Comparison of ENCODE assay signal across 8 cellular contexts in the genomic region with DNA sequence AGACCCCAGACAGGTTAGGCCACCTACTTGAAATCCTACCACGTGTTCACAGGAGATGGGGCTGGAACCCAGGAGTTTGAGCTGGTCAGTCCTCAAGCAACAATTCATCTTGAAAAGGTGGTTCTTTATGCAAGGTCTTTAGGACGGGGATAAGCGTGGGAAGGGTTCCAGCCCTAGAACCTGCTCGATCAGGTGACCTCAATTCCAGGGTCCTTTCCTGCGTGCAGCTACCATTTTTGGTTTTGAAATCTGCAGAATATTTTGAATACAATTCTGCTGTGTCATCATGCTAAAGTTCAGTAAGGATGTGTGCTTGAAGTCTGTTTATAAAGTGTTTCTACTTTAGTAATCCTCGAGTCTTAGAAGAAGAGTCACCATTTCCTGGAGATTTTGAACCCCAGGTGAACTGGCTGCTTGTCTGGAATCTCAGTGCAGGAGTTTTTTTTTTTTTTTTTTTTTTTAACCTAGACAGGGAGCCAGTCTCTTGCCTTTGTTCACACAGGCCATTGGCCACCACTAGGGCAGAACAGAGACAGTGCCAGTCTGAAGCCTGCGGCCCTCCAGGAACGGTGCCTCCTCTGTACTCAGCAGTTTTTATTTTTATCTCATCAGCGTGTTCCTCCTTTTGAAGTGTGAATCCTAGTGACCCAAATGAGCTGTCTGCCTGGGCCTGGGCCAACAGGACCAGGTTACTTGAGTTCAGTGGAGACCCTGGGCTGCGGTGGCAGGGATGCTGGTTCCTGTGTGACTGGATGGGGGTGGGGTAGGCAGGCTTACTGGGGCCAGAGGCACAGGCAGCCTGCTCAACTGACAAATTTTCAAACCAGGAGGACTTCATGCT. TPM values are rescaled to one million over a fixed set of nuclear protein-coding genes. Genes with fewer than 3 reads are reported as not detected.
DNase-seq lines count a peak whose midpoint lies in the region; ATAC-seq and TF ChIP-seq lines count a peak whose summit lies in the region.

No MANE protein-coding gene starts in this region.

- H3K14ac ChIP-seq in H9 (ENCODE audit: insufficient read depth, low read length), result no peak overlapping the region

- no peaks in the 10 kb centered on the region for H3K27me3 ChIP-seq in H9 (ENCODE audit: insufficient read depth, low read length)
- H3K27me3 ChIP-seq in parathyroid adenoma (ENCODE audit: control insufficient read depth, insufficient read depth, low read length), result no peaks in the 10 kb centered on the region

- H3K27me3 Mint-ChIP-seq in H9 (ENCODE audit: low read depth), result no peaks in the 10 kb centered on the region

- no peak overlapping the region for H3K23ac ChIP-seq in H9 (ENCODE audit: insufficient read length, low read depth, low read length)

- no peak overlapping the region for H3K4ac ChIP-seq in H9 (ENCODE audit: low read depth, low read length)

- H4K8ac ChIP-seq in H9 (replicated peaks; ENCODE audit: insufficient read length, low read depth, low read length), result no peak overlapping the region

- no peak overlapping the region for H4K91ac ChIP-seq in H9 (ENCODE audit: insufficient read length, low read depth, low read length)

- H4K5ac ChIP-seq in H9 (ENCODE audit: insufficient read length, low read depth, low read length), result no peak overlapping the region

- H2BK20ac ChIP-seq in H9 (ENCODE audit: low read depth, low read length, poor library complexity, severe bottlenecking), result no peak overlapping the region

- H3K36me3 ChIP-seq in parathyroid adenoma (ENCODE audit: control insufficient read depth, insufficient read depth, low read length), result no peaks in the 10 kb centered on the region

- H3K23me2 ChIP-seq in H9 (ENCODE audit: insufficient read length, low read depth, low read length, poor library complexity, severe bottlenecking), result no peaks in the 10 kb centered on the region

- H3K27ac ChIP-seq in H9 (ENCODE audit: insufficient read length, low read depth, low read length) (no peak overlapping the region), parathyroid adenoma (peak overlapping the region; percentile 3)

- H3T11ph ChIP-seq in H9 (ENCODE audit: low read length), result no peak overlapping the region

- H3K9me3 Mint-ChIP-seq in H9, result no peaks in the 10 kb centered on the region

- H3K4me2 ChIP-seq in H9 (ENCODE audit: insufficient read depth, insufficient read length, low read length) (no peak overlapping the region), parathyroid adenoma (ENCODE audit: low read length) (peak overlapping the region; percentile 20)

- H3K9me3 ChIP-seq in H9 (ENCODE audit: control insufficient read depth, low read depth, low read length), result no peaks in the 10 kb centered on the region
- no peaks in the 10 kb centered on the region for H3K9me3 ChIP-seq in parathyroid adenoma (ENCODE audit: control insufficient read depth, low read length)

- no CpG with 5 or more reads among the region's 10 CpGs for WGBS in H9 (ENCODE audit: extremely low coverage, insufficient read length, low lambda C conversion rate)

- H2AFZ ChIP-seq in H9 (ENCODE audit: low read length) (no peak overlapping the region), parathyroid adenoma (no peak overlapping the region)

- no peak overlapping the region for H2BK12ac ChIP-seq in H9 (ENCODE audit: insufficient read length, low read depth, low read length)

- H2BK15ac ChIP-seq in H9 (ENCODE audit: low read depth, low read length), result no peak overlapping the region

- peaks cover 4% of the 10 kb centered on the region; the same call in 1 of the 2 replicates for H3K4me1 ChIP-seq in H9 (ENCODE audit: insufficient read depth, low read length)
- H3K4me1 ChIP-seq in parathyroid adenoma, result peaks cover 14% of the 10 kb centered on the region

- TF ChIP-seq CTCF in H9 (conservative IDR thresholded peaks at IDR 0.05) (peak; percentile 16; the same call in 1 of the 3 replicates), fibroblast of pulmonary artery (IDR thresholded peaks at IDR 0.05; ENCODE audit: low read length, missing control alignments) (no peak), parathyroid adenoma (IDR thresholded peaks at IDR 0.05) (peak; percentile 37)

- no peak overlapping the region for H3K18ac ChIP-seq in H9 (ENCODE audit: insufficient read length, low read depth, low read length)

- H3K79me2 ChIP-seq in H9 (ENCODE audit: insufficient read depth, low read length) (no peaks in the 10 kb centered on the region), parathyroid adenoma (no peaks in the 10 kb centered on the region)

- H3K56ac ChIP-seq in H9 (ENCODE audit: insufficient read length, low read depth, low read length), result no peak overlapping the region

- peak overlapping the region in 2 of 3 experiments; percentile 36 to 50; a peak in 4 of 7 replicates for H3K27ac Mint-ChIP-seq in H9

- ATAC-seq in HG03045 (IDR thresholded peaks at IDR 0.05; ENCODE audit: unreplicated experiment) (no peak), HG03280 (IDR thresholded peaks at IDR 0.05; ENCODE audit: unreplicated experiment) (no peak)

- no peak overlapping the region for H2BK5ac ChIP-seq in H9 (ENCODE audit: insufficient read length, low read length)

- H3K9ac ChIP-seq in H9 (ENCODE audit: extremely low read depth, insufficient read length, low read length) (no peak overlapping the region), parathyroid adenoma (no peak overlapping the region)

- H3K36me3 Mint-ChIP-seq in H9 (ENCODE audit: insufficient read depth in 1 of 3, low read depth in 3 of 3), result no peaks in the 10 kb centered on the region

- H3K79me1 ChIP-seq in H9 (ENCODE audit: insufficient read depth, low read depth, low read length, poor library complexity, severe bottlenecking), result no peaks in the 10 kb centered on the region

- H2AK5ac ChIP-seq in H9 (ENCODE audit: insufficient read length, low read length), result no peak overlapping the region

- H4K20me1 ChIP-seq in H9 (ENCODE audit: control insufficient read depth, insufficient read depth, insufficient read length), result no peaks in the 10 kb centered on the region

- H3K4me3 Mint-ChIP-seq in H9, result no peak overlapping the region

- H3K4me3 ChIP-seq in fibroblast of pulmonary artery (replicated peaks; ENCODE audit: low read depth, low read length) (no peak overlapping the region), parathyroid adenoma (ENCODE audit: low read depth, low read length) (no peak overlapping the region)

- H3K4me1 Mint-ChIP-seq in H9, result peaks cover 35 to 41% of the 10 kb centered on the region in 2 experiments

- no peak overlapping the region for H2BK120ac ChIP-seq in H9 (ENCODE audit: low read depth, low read length, poor library complexity, severe bottlenecking)

- DNase-seq in H9 (no peak), T-helper 22 cell (ENCODE audit: low read depth) (peak; percentile 63), fibroblast of pulmonary artery (ENCODE audit: low read depth) (peak; percentile 63), middle frontal gyrus (ENCODE audit: extremely low spot score, low spot score) (no peak), NCI-H82 (lab: John Stamatoyannopoulos, UW) (no peak)

RNA-seq across cellular contexts. Expression of a gene that starts 54.6 kb away (rescaled TPM):
- total RNA-seq in H9 (2021), result 3.8 and 5.0 TPM in 2 replicates

Comparison
In these comparisons a context has a peak if more than half of its experiments do, and no peak if none do; other contexts are left out.
1. DNase-seq: peak in T-helper 22 cell (single experiment) and fibroblast of pulmonary artery (single experiment); none in H9 (single experiment), middle frontal gyrus (single experiment) and NCI-H82 (single experiment).